Comparison of ENCODE assay signal across 8 cellular contexts in genomic region chr1:100463809-100464424, GRCh38.
A peak's percentile ranks its signal among the peaks of the same experiment; 100 is the strongest.
DNase-seq lines count a peak whose midpoint lies in the region; ATAC-seq and TF ChIP-seq lines count a peak whose summit lies in the region.

No MANE protein-coding gene starts in this region.

- H3K27ac ChIP-seq in thymus (ENCODE audit: low read depth), result peak overlapping the region; percentile 18

- no peaks in the 10 kb centered on the region for H3K9me3 Mint-ChIP-seq in activated CD8-positive, alpha-beta memory T cell treated with anti-CD3 and anti-CD28 coated beads, Interleukin-2, amount 10 ng/mL, durations not matched to agents 7 days and 5 days (ENCODE audit: low read depth)
- no peaks in the 10 kb centered on the region for H3K9me3 Mint-ChIP-seq in naive B cell

- H3K9me3 ChIP-seq in thymus (ENCODE audit: control insufficient read depth), result no peaks in the 10 kb centered on the region

- peak; percentile 93 for TF ChIP-seq CTCF in epithelial cell of esophagus (IDR thresholded peaks at IDR 0.05; ENCODE audit: insufficient read depth, low read depth, low read length, missing control alignments)

- ATAC-seq in GM19395 (IDR thresholded peaks at IDR 0.05; ENCODE audit: unreplicated experiment), result peak; percentile 94
- peak; percentile 88 for ATAC-seq in HG03439 (IDR thresholded peaks at IDR 0.05; ENCODE audit: unreplicated experiment)
- ATAC-seq in activated CD8-positive, alpha-beta memory T cell treated with anti-CD3 and anti-CD28 coated beads, Interleukin-2, amount 10 ng/mL, durations not matched to agents 7 days and 5 days, result peak; percentile 66
- peak; percentile 82 to 83 for ATAC-seq in naive B cell (ENCODE audit: low read depth in 2 of 2)

- peaks cover 10% of the 10 kb centered on the region for H3K4me1 ChIP-seq in thymus (ENCODE audit: control insufficient read depth, insufficient read depth, low read length)

- H3K27me3 Mint-ChIP-seq in activated CD8-positive, alpha-beta memory T cell treated with anti-CD3 and anti-CD28 coated beads, Interleukin-2, amount 10 ng/mL, durations not matched to agents 7 days and 5 days, result no peaks in the 10 kb centered on the region
- H3K27me3 Mint-ChIP-seq in naive B cell, result no peaks in the 10 kb centered on the region

- no peak overlapping the region for H3K4me3 Mint-ChIP-seq in activated CD8-positive, alpha-beta memory T cell treated with anti-CD3 and anti-CD28 coated beads, Interleukin-2, amount 10 ng/mL, durations not matched to agents 7 days and 5 days
- H3K4me3 Mint-ChIP-seq in naive B cell, result peak overlapping the region in 7 of 8 donors; percentile 27 to 80 (median 62)

- peaks cover 31% of the 10 kb centered on the region for H3K36me3 Mint-ChIP-seq in activated CD8-positive, alpha-beta memory T cell treated with anti-CD3 and anti-CD28 coated beads, Interleukin-2, amount 10 ng/mL, durations not matched to agents 7 days and 5 days
- peaks cover 11 to 14% of the 10 kb centered on the region in 2 donors for H3K36me3 Mint-ChIP-seq in naive B cell

- peak overlapping the region; percentile 30 for H3K27ac Mint-ChIP-seq in activated CD8-positive, alpha-beta memory T cell treated with anti-CD3 and anti-CD28 coated beads, Interleukin-2, amount 10 ng/mL, durations not matched to agents 7 days and 5 days
- H3K27ac Mint-ChIP-seq in naive B cell, result peak overlapping the region in 5 of 6 donors; percentile 7 to 80 (median 40)

- H3K27me3 ChIP-seq in thymus (ENCODE audit: control insufficient read depth, insufficient read depth), result no peaks in the 10 kb centered on the region

- CTCF ChIA-PET in activated CD8-positive, alpha-beta memory T cell treated with anti-CD3 and anti-CD28 coated beads, Interleukin-2, amount 10 ng/mL, durations not matched to agents 7 days and 5 days (lab: Charles Lee), result interaction anchor here (0.6 to 11.7 kb wide), 21 partner anchors 9 to 1736 kb away, joined by 3 to 103 read pairs (median 4); partner anchors contain the start of genes EXTL2 and GPR88

- DNase-seq in COLO829 (ENCODE audit: low spot score) (peak; percentile 22), NCI-H526 (lab: John Stamatoyannopoulos, UW) (peak; percentile 38 to 70), epithelial cell of esophagus (ENCODE audit: low read depth) (peak; percentile 60), naive B cell (peak; percentile 36)
- DNase-seq in activated CD8-positive, alpha-beta memory T cell treated with anti-CD3 and anti-CD28 coated beads, Interleukin-2, amount 10 ng/mL, durations not matched to agents 7 days and 5 days, result peak; percentile 71

- H3K4me1 Mint-ChIP-seq in activated CD8-positive, alpha-beta memory T cell treated with anti-CD3 and anti-CD28 coated beads, Interleukin-2, amount 10 ng/mL, durations not matched to agents 7 days and 5 days, result peaks cover 46% of the 10 kb centered on the region
- peaks cover 14 to 23% (median 19%) of the 10 kb centered on the region in 3 donors for H3K4me1 Mint-ChIP-seq in naive B cell

- WGBS in thymus, result 9% methylated on average over 10 of the region's 10 CpGs

- no peak overlapping the region for H3K4me3 ChIP-seq in epithelial cell of esophagus (ENCODE audit: low read length)
- H3K4me3 ChIP-seq in thymus (ENCODE audit: low read length), result no peak overlapping the region

- H3K36me3 ChIP-seq in thymus (ENCODE audit: control insufficient read depth, insufficient read depth), result peaks cover 16% of the 10 kb centered on the region
